In genomic region chr5:58545912-58546311, GRCh38 we compare ENCODE assay signal across 1 cellular context.
TF ChIP-seq lines count a peak whose summit lies in the region.

No MANE protein-coding gene starts in this region.

TF ChIP-seq in WTC11, 78 proteins besides CTCF, POLR2A, EP300 and RAD21 (continued from another document):
- TF ChIP-seq, protein P1, sequence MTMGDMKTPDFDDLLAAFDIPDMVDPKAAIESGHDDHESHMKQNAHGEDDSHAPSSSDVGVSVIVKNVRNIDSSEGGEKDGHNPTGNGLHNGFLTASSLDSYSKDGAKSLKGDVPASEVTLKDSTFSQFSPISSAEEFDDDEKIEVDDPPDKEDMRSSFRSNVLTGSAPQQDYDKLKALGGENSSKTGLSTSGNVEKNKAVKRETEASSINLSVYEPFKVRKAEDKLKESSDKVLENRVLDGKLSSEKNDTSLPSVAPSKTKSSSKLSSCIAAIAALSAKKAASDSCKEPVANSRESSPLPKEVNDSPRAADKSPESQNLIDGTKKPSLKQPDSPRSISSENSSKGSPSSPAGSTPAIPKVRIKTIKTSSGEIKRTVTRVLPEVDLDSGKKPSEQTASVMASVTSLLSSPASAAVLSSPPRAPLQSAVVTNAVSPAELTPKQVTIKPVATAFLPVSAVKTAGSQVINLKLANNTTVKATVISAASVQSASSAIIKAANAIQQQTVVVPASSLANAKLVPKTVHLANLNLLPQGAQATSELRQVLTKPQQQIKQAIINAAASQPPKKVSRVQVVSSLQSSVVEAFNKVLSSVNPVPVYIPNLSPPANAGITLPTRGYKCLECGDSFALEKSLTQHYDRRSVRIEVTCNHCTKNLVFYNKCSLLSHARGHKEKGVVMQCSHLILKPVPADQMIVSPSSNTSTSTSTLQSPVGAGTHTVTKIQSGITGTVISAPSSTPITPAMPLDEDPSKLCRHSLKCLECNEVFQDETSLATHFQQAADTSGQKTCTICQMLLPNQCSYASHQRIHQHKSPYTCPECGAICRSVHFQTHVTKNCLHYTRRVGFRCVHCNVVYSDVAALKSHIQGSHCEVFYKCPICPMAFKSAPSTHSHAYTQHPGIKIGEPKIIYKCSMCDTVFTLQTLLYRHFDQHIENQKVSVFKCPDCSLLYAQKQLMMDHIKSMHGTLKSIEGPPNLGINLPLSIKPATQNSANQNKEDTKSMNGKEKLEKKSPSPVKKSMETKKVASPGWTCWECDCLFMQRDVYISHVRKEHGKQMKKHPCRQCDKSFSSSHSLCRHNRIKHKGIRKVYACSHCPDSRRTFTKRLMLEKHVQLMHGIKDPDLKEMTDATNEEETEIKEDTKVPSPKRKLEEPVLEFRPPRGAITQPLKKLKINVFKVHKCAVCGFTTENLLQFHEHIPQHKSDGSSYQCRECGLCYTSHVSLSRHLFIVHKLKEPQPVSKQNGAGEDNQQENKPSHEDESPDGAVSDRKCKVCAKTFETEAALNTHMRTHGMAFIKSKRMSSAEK (CRISPR knock-in tag; IDR thresholded peaks at IDR 0.05; ENCODE audit: borderline replicate concordance) = no peak
- TF ChIP-seq ZNF121 (CRISPR knock-in tag; IDR thresholded peaks at IDR 0.05) = no peak
- no peak for TF ChIP-seq OVOL2 (CRISPR knock-in tag; IDR thresholded peaks at IDR 0.05; ENCODE audit: borderline replicate concordance)
- TF ChIP-seq FOXK1 (CRISPR knock-in tag; IDR thresholded peaks at IDR 0.05) = no peak
- no peak for TF ChIP-seq ETV6 (CRISPR knock-in tag; IDR thresholded peaks at IDR 0.05)
- no peak for TF ChIP-seq GTF2I (CRISPR knock-in tag; conservative IDR thresholded peaks at IDR 0.05)
TF ChIP-seq in WTC11: peak in this region for 0.
